22 cellular contexts compared by ENCODE assay signal in the genomic region with DNA sequence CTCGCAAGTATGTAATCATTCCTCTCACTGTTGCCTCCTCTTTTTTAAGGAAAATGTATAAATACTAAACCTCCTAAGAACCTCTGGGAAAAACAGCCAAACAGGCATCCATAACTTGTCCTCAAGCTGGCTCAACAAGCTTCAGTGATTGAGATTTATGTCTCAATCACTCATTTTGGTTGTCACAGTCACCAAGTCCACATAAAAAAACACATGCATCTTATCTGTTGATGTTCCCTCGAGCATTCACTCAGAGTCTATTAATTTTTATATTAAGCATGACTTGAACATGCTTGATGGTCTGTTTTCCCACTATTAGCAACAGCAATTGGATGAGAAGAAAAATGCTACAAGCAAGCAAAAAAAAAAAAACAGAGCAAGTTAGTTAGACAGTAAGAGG.
A peak's percentile ranks its signal among the peaks of the same experiment; 100 is the strongest.
DNase-seq lines count a peak whose midpoint lies in the region; ATAC-seq and TF ChIP-seq lines count a peak whose summit lies in the region.
"Had no signal": no experiment of that assay in that cellular context is flagged by ENCODE, and none has a peak within 500 bp of the region (broad histone marks: within the 10 kb centered on the region; RNA-seq: fewer than 3 reads in every experiment).

No MANE protein-coding gene starts in this region.

- DNase-seq in SK-N-SH (peak; percentile 33), left kidney (ENCODE audit: low read depth, low spot score) (peak; percentile 67), neural crest cell (ENCODE audit: low read depth, low spot score) (no peak), type B pancreatic cell (ENCODE audit: extremely low spot score, unreplicated experiment) (no peak), EL (no peak), mesenchymal stem cell (no peak)
- DNase-seq: ACHN; AML-193; BE2C; CD4-positive, alpha-beta T cell; CD8-positive, alpha-beta memory T cell; DMS 273 treated with DMSO at 0.1 percent for 48 hours; DMS79; GF-D8; GM23248; H7; HCEC 1CT had no signal

- no peak overlapping the region for H3K18ac ChIP-seq in mesenchymal stem cell (ENCODE audit: low read depth in 1 of 2, low read length in 2 of 2)

- WGBS in SK-N-SH (ENCODE audit: low lambda C conversion rate): 35% methylated on average over 2 of the region's 2 CpGs
- 91% methylated on average over 1 of the region's 2 CpGs for WGBS in mesenchymal stem cell

- TF ChIP-seq EP300 in SK-N-SH (IDR thresholded peaks at IDR 0.05; ENCODE audit: borderline replicate concordance in 1 of 2, low read depth in 1 of 2, low read length in 1 of 2): peak in 1 of 2 experiments; percentile 64; a peak in 2 of 4 replicates

- H3K9ac ChIP-seq in SK-N-SH: no peak overlapping the region
- no peak overlapping the region for H3K9ac ChIP-seq in mesenchymal stem cell (ENCODE audit: low read length)
- H3K9ac ChIP-seq: BLaER1 treated with 17β-estradiol and CSF1 and Interleukin-3, amounts not matched to agents 10 nM and 100 nM; GM23248 had no signal

- H3K4me1 Mint-ChIP-seq in neural crest cell (no peaks in the 10 kb centered on the region), type B pancreatic cell (ENCODE audit: unreplicated experiment) (peaks cover 19% of the 10 kb centered on the region)
- H3K4me1 Mint-ChIP-seq: CD14-positive monocyte; CD8-positive, alpha-beta memory T cell had no signal

- H3K27ac Mint-ChIP-seq in neural crest cell (ENCODE audit: unreplicated experiment) (peak overlapping the region; percentile 77), type B pancreatic cell (peak overlapping the region; percentile 71)
- H3K27ac Mint-ChIP-seq: CD14-positive monocyte; CD4-positive, alpha-beta T cell; CD8-positive, alpha-beta memory T cell had no signal

- H3K27me3 Mint-ChIP-seq in neural crest cell (ENCODE audit: low read depth) (no peaks in the 10 kb centered on the region), type B pancreatic cell (peaks cover 25% of the 10 kb centered on the region)
- H3K27me3 Mint-ChIP-seq: CD4-positive, alpha-beta T cell; CD8-positive, alpha-beta memory T cell had no signal

- H3K9me3 ChIP-seq in SK-N-SH: no peaks in the 10 kb centered on the region
- H3K9me3 ChIP-seq in mesenchymal stem cell (ENCODE audit: control insufficient read depth, low read length): no peaks in the 10 kb centered on the region
- H3K9me3 ChIP-seq: BE2C; BLaER1 treated with 17β-estradiol and CSF1 and Interleukin-3, amounts not matched to agents 10 nM and 100 nM had no signal

- H2BK120ac ChIP-seq in mesenchymal stem cell (ENCODE audit: low read depth, low read length): no peak overlapping the region

- peak overlapping the region in 1 of 2 experiments; percentile 43; a peak in 1 of 4 replicates for H3K27ac ChIP-seq in SK-N-SH (ENCODE audit: low read depth in 2 of 2, low read length in 1 of 2)
- no peak overlapping the region for H3K27ac ChIP-seq in mesenchymal stem cell (ENCODE audit: low read length, poor library complexity, severe bottlenecking)
- H3K27ac ChIP-seq: 22Rv1; BLaER1 treated with 17β-estradiol and CSF1 and Interleukin-3, amounts not matched to agents 10 nM and 100 nM; GM23248 had no signal

- H3K79me2 ChIP-seq in SK-N-SH (ENCODE audit: insufficient read depth): no peaks in the 10 kb centered on the region

- no peak overlapping the region for H3K4ac ChIP-seq in mesenchymal stem cell (ENCODE audit: low read depth in 1 of 2, low read length in 2 of 2)

- peaks cover 0 to 5% of the 10 kb centered on the region in 2 experiments; a peak in 2 of 4 replicates for H3K4me1 ChIP-seq in SK-N-SH (ENCODE audit: control insufficient read depth in 1 of 2, insufficient read depth in 2 of 2, low read depth in 1 of 2, low read length in 1 of 2)
- H3K4me1 ChIP-seq in mesenchymal stem cell (ENCODE audit: control insufficient read depth, insufficient read depth, low read depth, low read length): peaks cover 2% of the 10 kb centered on the region
- H3K4me1 ChIP-seq: BE2C; BLaER1 treated with 17β-estradiol and CSF1 and Interleukin-3, amounts not matched to agents 10 nM and 100 nM had no signal

- TF ChIP-seq CTCF in SK-N-SH (IDR thresholded peaks at IDR 0.05) (no peak), neural crest cell (conservative IDR thresholded peaks at IDR 0.05) (no peak), type B pancreatic cell (conservative IDR thresholded peaks at IDR 0.05) (no peak)

- H3K4me3 ChIP-seq in SK-N-SH (ENCODE audit: low read depth in 2 of 2, low read length in 1 of 2) (no peak overlapping the region), mesenchymal stem cell (ENCODE audit: insufficient read depth in 1 of 2, low read depth in 1 of 2, low read length in 2 of 2) (no peak overlapping the region)
- H3K4me3 ChIP-seq: BLaER1 treated with 17β-estradiol and CSF1 and Interleukin-3, amounts not matched to agents 10 nM and 100 nM; GM23248 had no signal

- ATAC-seq in SK-N-SH treated with all-trans-retinoic acid at 6 μM for 48 hours (no peak), GM21528 (IDR thresholded peaks at IDR 0.05; ENCODE audit: low FRiP score, unreplicated experiment) (no peak)

- H2AFZ ChIP-seq in SK-N-SH (ENCODE audit: low read depth) (no peak overlapping the region), mesenchymal stem cell (ENCODE audit: low read depth, low read length) (no peak overlapping the region)
- H2AFZ ChIP-seq: GM23248 had no signal

- POLR2A ChIA-PET in SK-N-SH (lab: Yijun Ruan, JAX): interaction anchor here (0.7 kb wide), 1 partner anchor 176 kb away, joined by 3 read pairs; no protein-coding TSS in a partner anchor

- no peaks in the 10 kb centered on the region for H4K20me1 ChIP-seq in SK-N-SH (ENCODE audit: insufficient read depth)
- H4K20me1 ChIP-seq: BLaER1 treated with 17β-estradiol and CSF1 and Interleukin-3, amounts not matched to agents 10 nM and 100 nM had no signal

- H3K36me3 ChIP-seq in SK-N-SH (replicated peaks in 1 of 2; ENCODE audit: control insufficient read depth in 1 of 2, insufficient read depth in 2 of 2, low read length in 1 of 2): no peaks in the 10 kb centered on the region
- H3K36me3 ChIP-seq in mesenchymal stem cell (ENCODE audit: control insufficient read depth in 1 of 2, insufficient read depth in 2 of 2, low read depth in 1 of 2, low read length in 2 of 2): no peaks in the 10 kb centered on the region
- H3K36me3 ChIP-seq: BE2C; BLaER1 treated with 17β-estradiol and CSF1 and Interleukin-3, amounts not matched to agents 10 nM and 100 nM had no signal

- no peak overlapping the region for H2AK5ac ChIP-seq in mesenchymal stem cell (ENCODE audit: low read length, severe bottlenecking)

- CTCF ChIA-PET in SK-N-SH (lab: Yijun Ruan, JAX): interaction anchor here (1.2 kb wide), 1 partner anchor 34 kb away, joined by 3 read pairs; no protein-coding TSS in a partner anchor

- no peaks in the 10 kb centered on the region for H3F3A ChIP-seq in SK-N-SH (replicated peaks; ENCODE audit: insufficient read depth)

- no peak overlapping the region for H3K4me2 ChIP-seq in SK-N-SH
- no peak overlapping the region for H3K4me2 ChIP-seq in mesenchymal stem cell (ENCODE audit: low read length, poor library complexity, severe bottlenecking)
- H3K4me2 ChIP-seq: BLaER1 treated with 17β-estradiol and CSF1 and Interleukin-3, amounts not matched to agents 10 nM and 100 nM had no signal

- no peak overlapping the region for H2BK12ac ChIP-seq in mesenchymal stem cell (ENCODE audit: low read length in 2 of 2)

- no peaks in the 10 kb centered on the region for H3K79me1 ChIP-seq in mesenchymal stem cell (replicated peaks; ENCODE audit: low read length, poor library complexity, severe bottlenecking)

- no peaks in the 10 kb centered on the region for H3K9me2 ChIP-seq in SK-N-SH

- no peak overlapping the region for H2BK15ac ChIP-seq in mesenchymal stem cell (ENCODE audit: low read depth, poor library complexity, severe bottlenecking)

- H3K27me3 ChIP-seq in SK-N-SH (ENCODE audit: insufficient read depth) (no peaks in the 10 kb centered on the region), mesenchymal stem cell (ENCODE audit: control insufficient read depth in 1 of 2, insufficient read depth in 1 of 2, low read length in 2 of 2) (no peaks in the 10 kb centered on the region)
- H3K27me3 ChIP-seq: BE2C; BLaER1 treated with 17β-estradiol and CSF1 and Interleukin-3, amounts not matched to agents 10 nM and 100 nM had no signal

- TF ChIP-seq RAD21 in SK-N-SH (IDR thresholded peaks at IDR 0.05; ENCODE audit: low read length): no peak

- no peak overlapping the region for H3K14ac ChIP-seq in mesenchymal stem cell (ENCODE audit: low read length in 2 of 2)

- H3K4me3 Mint-ChIP-seq in neural crest cell (no peak overlapping the region), type B pancreatic cell (peak overlapping the region; percentile 40)
- H3K4me3 Mint-ChIP-seq: CD14-positive monocyte; CD4-positive, alpha-beta T cell; CD8-positive, alpha-beta memory T cell had no signal

- H4K8ac ChIP-seq in mesenchymal stem cell (ENCODE audit: low read length): no peak overlapping the region

- no peak overlapping the region for H3K23ac ChIP-seq in mesenchymal stem cell (ENCODE audit: low read length in 2 of 2)

- H3K36me3 Mint-ChIP-seq in neural crest cell (ENCODE audit: low read depth) (no peaks in the 10 kb centered on the region), type B pancreatic cell (no peaks in the 10 kb centered on the region)
- H3K36me3 Mint-ChIP-seq: CD14-positive monocyte; CD8-positive, alpha-beta memory T cell had no signal

- H4K91ac ChIP-seq in mesenchymal stem cell (ENCODE audit: low read length): no peak overlapping the region

- no peak overlapping the region for H2BK5ac ChIP-seq in mesenchymal stem cell (ENCODE audit: low read depth, low read length, poor library complexity, severe bottlenecking)

- H3K9me3 Mint-ChIP-seq in neural crest cell (no peaks in the 10 kb centered on the region), type B pancreatic cell (no peaks in the 10 kb centered on the region)
- H3K9me3 Mint-ChIP-seq: CD4-positive, alpha-beta T cell had no signal

TF ChIP-seq in SK-N-SH, 30 proteins besides CTCF, POLR2A, EP300 and RAD21 (continues in another document):
- TF ChIP-seq USF1 (IDR thresholded peaks at IDR 0.05; ENCODE audit: borderline replicate concordance, low read depth) (no peak), RCOR1 (IDR thresholded peaks at IDR 0.05; ENCODE audit: low read length) (peak; percentile 47; the same call in 1 of the 2 replicates)

TF ChIP-seq in SK-N-SH treated with all-trans-retinoic acid at 6 μM for 48 hours, 23 proteins besides CTCF, POLR2A, EP300 and RAD21 (continues in another document):
- TF ChIP-seq TCF4 (CRISPR knock-in tag; IDR thresholded peaks at IDR 0.05; ENCODE audit: borderline replicate concordance) (no peak), BACH2 (CRISPR knock-in tag; IDR thresholded peaks at IDR 0.05; ENCODE audit: borderline replicate concordance) (no peak)

Comparison
In these comparisons a context has a peak if more than half of its experiments do, and no peak if none do; other contexts are left out.
1. DNase-seq: peak in SK-N-SH (single experiment) and left kidney (single experiment); none in neural crest cell (single experiment), type B pancreatic cell (single experiment), EL (single experiment) and mesenchymal stem cell (single experiment).